Comparison of ENCODE assay signal across 8 cellular contexts in the genomic region with DNA sequence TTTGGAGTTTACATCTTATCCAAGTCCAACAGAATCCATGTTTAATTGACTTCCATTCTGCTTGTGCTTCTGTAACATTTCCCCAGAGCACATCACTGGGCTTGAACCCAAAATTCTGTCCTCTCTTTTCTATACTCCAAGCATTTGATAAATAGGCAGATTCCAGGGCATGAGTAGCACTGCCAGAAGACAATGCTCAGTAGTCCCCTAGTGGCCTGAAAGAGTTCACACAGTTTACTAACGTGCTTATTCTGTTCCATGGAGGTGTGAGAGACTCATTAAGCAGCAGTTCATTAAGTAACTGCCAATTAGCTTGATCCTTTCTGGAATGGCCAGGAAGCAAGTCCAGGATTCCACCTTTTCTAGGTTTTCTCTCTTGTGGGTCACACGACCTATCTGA. TPM values are rescaled to one million over a fixed set of nuclear protein-coding genes. Genes with fewer than 3 reads are reported as not detected.
DNase-seq lines count a peak whose midpoint lies in the region; ATAC-seq, FAIRE-seq and TF ChIP-seq lines count a peak whose summit lies in the region.

No MANE protein-coding gene starts in this region.

- POLR2A ChIA-PET in activated CD8-positive, alpha-beta T cell treated with anti-CD3 and anti-CD28 coated beads, Interleukin-2, amount 10 ng/mL, durations not matched to agents 7 days and 5 days (lab: Charles Lee) = no interaction called here

- no peaks in the 10 kb centered on the region for H3K4me1 Mint-ChIP-seq in activated CD8-positive, alpha-beta T cell treated with anti-CD3 and anti-CD28 coated beads, Interleukin-2, amount 10 ng/mL, durations not matched to agents 7 days and 5 days (ENCODE audit: low read depth)

- H3K27me3 ChIP-seq in adrenal gland = no peaks in the 10 kb centered on the region

- peak; percentile 48 to 67 (median 62) for TF ChIP-seq CTCF in adrenal gland (IDR thresholded peaks at IDR 0.05)

- 7 to 13% (median 9%) methylated on average over 2 of the region's 2 CpGs for WGBS in adrenal gland, 4 donors

- ATAC-seq in GM19468 (IDR thresholded peaks at IDR 0.05; ENCODE audit: extremely low read depth, unreplicated experiment) (peak; percentile 80), HG03520 (IDR thresholded peaks at IDR 0.05; ENCODE audit: unreplicated experiment) (peak; percentile 96)
- ATAC-seq in activated CD8-positive, alpha-beta T cell treated with anti-CD3 and anti-CD28 coated beads, Interleukin-2, amount 10 ng/mL, durations not matched to agents 7 days and 5 days = no peak

- H3K9me3 Mint-ChIP-seq in activated CD8-positive, alpha-beta T cell treated with anti-CD3 and anti-CD28 coated beads, Interleukin-2, amount 10 ng/mL, durations not matched to agents 7 days and 5 days (ENCODE audit: insufficient read depth) = no peaks in the 10 kb centered on the region

- H3K4me1 ChIP-seq in adrenal gland (replicated peaks in 1 of 2) = no peaks in the 10 kb centered on the region

- H3K27ac ChIP-seq in adrenal gland (no peak overlapping the region), caudate nucleus (ENCODE audit: low read depth, low read length) (no peak overlapping the region)

- H3K27ac Mint-ChIP-seq in activated CD8-positive, alpha-beta T cell treated with anti-CD3 and anti-CD28 coated beads, Interleukin-2, amount 10 ng/mL, durations not matched to agents 7 days and 5 days = no peak overlapping the region

- FAIRE-seq in urothelium cell line (lab: Jason Lieb, UNC) = no peak

- no peak overlapping the region for H3K4me3 Mint-ChIP-seq in activated CD8-positive, alpha-beta T cell treated with anti-CD3 and anti-CD28 coated beads, Interleukin-2, amount 10 ng/mL, durations not matched to agents 7 days and 5 days

- no peaks in the 10 kb centered on the region for H3K36me3 ChIP-seq in adrenal gland (replicated peaks in 1 of 2)

- H3K36me3 Mint-ChIP-seq in activated CD8-positive, alpha-beta T cell treated with anti-CD3 and anti-CD28 coated beads, Interleukin-2, amount 10 ng/mL, durations not matched to agents 7 days and 5 days (ENCODE audit: low read depth) = no peaks in the 10 kb centered on the region

- in situ Hi-C loops in Caki2 (cut with HindIII; ENCODE audit: low pct_unique_long_range_greater_than_20kb, low sequenced_read_pairs) = no loop called here

- H3K9me3 ChIP-seq in adrenal gland (replicated peaks in 1 of 3) = no peaks in the 10 kb centered on the region

- peak; percentile 3 for DNase-seq in Caki2 (ENCODE audit: low read depth)
- DNase-seq in adrenal gland = peak in 6 of 7 donors; percentile 17 to 53 (median 28)
- peak; percentile 5 for DNase-seq in urothelium cell line (ENCODE audit: low spot score)
- no peak for DNase-seq in activated CD4-positive, CD25-positive, alpha-beta regulatory T cell (lab: John Stamatoyannopoulos, UW)
- DNase-seq in caudate nucleus (lab: John Stamatoyannopoulos, UW) = no peak
- DNase-seq in activated CD8-positive, alpha-beta T cell treated with anti-CD3 and anti-CD28 coated beads, Interleukin-2, amount 10 ng/mL, durations not matched to agents 7 days and 5 days = no peak

- intact Hi-C loops in adrenal gland (cut with DNase I) = no loop called here

- H3K4me3 ChIP-seq in adrenal gland = no peak overlapping the region

- CTCF ChIA-PET in activated CD8-positive, alpha-beta T cell treated with anti-CD3 and anti-CD28 coated beads, Interleukin-2, amount 10 ng/mL, durations not matched to agents 7 days and 5 days (lab: Charles Lee) = no interaction called here

- H3K27me3 Mint-ChIP-seq in activated CD8-positive, alpha-beta T cell treated with anti-CD3 and anti-CD28 coated beads, Interleukin-2, amount 10 ng/mL, durations not matched to agents 7 days and 5 days (ENCODE audit: low read depth) = no peaks in the 10 kb centered on the region

- TF ChIP-seq POLR2A in adrenal gland (IDR thresholded peaks at IDR 0.05) = no peak

RNA-seq across cellular contexts. Expression of gene GABRA6, which starts 9.4 kb away (rescaled TPM):
- total RNA-seq in Caki2 (2014; rRNA removed; shearing (Covaris generic); ENCODE audit: low replicate concordance) = not detected in 2 replicates
- total RNA-seq in adrenal gland = not detected
- not detected for polyA plus RNA-seq in adrenal gland
- total RNA-seq in activated CD8-positive, alpha-beta T cell treated with anti-CD3 and anti-CD28 coated beads, Interleukin-2, amount 10 ng/mL, durations not matched to agents 7 days and 5 days = not detected

Comparison
In these comparisons a context has a peak if more than half of its experiments do, and no peak if none do; other contexts are left out.
1. DNase-seq: peak in Caki2 (single experiment), adrenal gland (6 of 7) and urothelium cell line (single experiment); none in activated CD4-positive, CD25-positive, alpha-beta regulatory T cell (0 of 4), caudate nucleus (0 of 61) and activated CD8-positive, alpha-beta T cell treated with anti-CD3 and anti-CD28 coated beads, Interleukin-2, amount 10 ng/mL, durations not matched to agents 7 days and 5 days (single experiment).